1 cellular context compared by ENCODE assay signal in genomic region chr1:28246427-28246832, GRCh38.
TF ChIP-seq lines count a peak whose summit lies in the region.

No MANE protein-coding gene starts in this region.

TF ChIP-seq in HepG2, 621 proteins besides CTCF, POLR2A, EP300 and RAD21 (continued from another document and continues in another):
- TF ChIP-seq CSRNP2 (CRISPR knock-in tag; conservative IDR thresholded peaks at IDR 0.05; ENCODE audit: low read depth) (no peak), MLX (CRISPR knock-in tag; IDR thresholded peaks at IDR 0.05) (0 out of 2 replicates have a peak, but pooled peaks have one; percentile 30), FLYWCH1 (CRISPR knock-in tag; IDR thresholded peaks at IDR 0.05) (no peak), KMT2A (CRISPR knock-in tag; IDR thresholded peaks at IDR 0.05) (no peak), ELF3 (CRISPR knock-in tag; IDR thresholded peaks at IDR 0.05) (peak; percentile 92), ZSCAN21 (CRISPR knock-in tag; IDR thresholded peaks at IDR 0.05; ENCODE audit: borderline replicate concordance) (no peak), ZNF781 (CRISPR knock-in tag; IDR thresholded peaks at IDR 0.05; ENCODE audit: borderline replicate concordance, not compliant biosample characterization) (no peak), UBTF (CRISPR knock-in tag; IDR thresholded peaks at IDR 0.05) (no peak), THRA (CRISPR knock-in tag; IDR thresholded peaks at IDR 0.05; ENCODE audit: borderline replicate concordance) (no peak), PHF8 (CRISPR knock-in tag; IDR thresholded peaks at IDR 0.05) (no peak), ZNF318 (CRISPR knock-in tag; IDR thresholded peaks at IDR 0.05) (no peak), SNAPC4 (CRISPR knock-in tag; IDR thresholded peaks at IDR 0.05) (no peak), FOXO1 (CRISPR knock-in tag; IDR thresholded peaks at IDR 0.05) (no peak; the same call in 1 of the 2 replicates), JUNB (CRISPR knock-in tag; IDR thresholded peaks at IDR 0.05; ENCODE audit: borderline replicate concordance) (no peak), KDM5B (CRISPR knock-in tag; IDR thresholded peaks at IDR 0.05; ENCODE audit: borderline replicate concordance) (no peak), TFDP1 (CRISPR knock-in tag; IDR thresholded peaks at IDR 0.05; ENCODE audit: borderline replicate concordance) (no peak), PITX1 (CRISPR knock-in tag; IDR thresholded peaks at IDR 0.05) (no peak), THAP11 (CRISPR knock-in tag; IDR thresholded peaks at IDR 0.05) (peak; percentile 65), ZNF232 (CRISPR knock-in tag; IDR thresholded peaks at IDR 0.05; ENCODE audit: borderline replicate concordance) (no peak), THAP9 (CRISPR knock-in tag; IDR thresholded peaks at IDR 0.05; ENCODE audit: borderline replicate concordance) (no peak), ZBTB33 (CRISPR knock-in tag; IDR thresholded peaks at IDR 0.05) (no peak), POLR2AphosphoS2 (IDR thresholded peaks at IDR 0.05; ENCODE audit: low read depth, low read length) (no peak), ZFP36L1 (CRISPR knock-in tag; IDR thresholded peaks at IDR 0.05) (no peak), ZNF652 (CRISPR knock-in tag; IDR thresholded peaks at IDR 0.05; ENCODE audit: borderline replicate concordance, low read depth) (peak; percentile 12; the same call in 1 of the 2 replicates), GTF2F1 (IDR thresholded peaks at IDR 0.05; ENCODE audit: low read length) (no peak), ZNF883 (CRISPR knock-in tag; IDR thresholded peaks at IDR 0.05; ENCODE audit: not compliant biosample characterization) (no peak)
